ENCODE assay signal across 26 cellular contexts in genomic region chrX:34470507-34470906, GRCh38.
DNase-seq lines count a peak whose midpoint lies in the region; ATAC-seq, FAIRE-seq and TF ChIP-seq lines count a peak whose summit lies in the region.
"Had no signal": no experiment of that assay in that cellular context is flagged by ENCODE, and none has a peak within 500 bp of the region (broad histone marks: within the 10 kb centered on the region; RNA-seq: fewer than 3 reads in every experiment).

No MANE protein-coding gene starts in this region.

- TF ChIP-seq POLR2A in A549 (IDR thresholded peaks at IDR 0.05; ENCODE audit: low read length), result no peak

- H3K4me3 Mint-ChIP-seq in CD8-positive, alpha-beta memory T cell, result no peak overlapping the region
- H3K4me3 Mint-ChIP-seq: B cell; CD4-positive, alpha-beta T cell; CD8-positive, alpha-beta T cell had no signal

- POLR2A ChIA-PET in A549 (lab: Yijun Ruan, JAX), result no interaction called here
- POLR2A ChIA-PET in CD8-positive, alpha-beta memory T cell (lab: Charles Lee), result no interaction called here

- H3K9me3 ChIP-seq in A549, result no peaks in the 10 kb centered on the region
- H3K9me3 ChIP-seq in pancreas, result no peaks in the 10 kb centered on the region
- H3K9me3 ChIP-seq in CD8-positive, alpha-beta memory T cell (ENCODE audit: low read length), result no peaks in the 10 kb centered on the region

- intact Hi-C loops in pancreas (cut with DNase I), result no loop called here

- no peaks in the 10 kb centered on the region for H3K4me1 Mint-ChIP-seq in CD8-positive, alpha-beta memory T cell
- H3K4me1 Mint-ChIP-seq: B cell had no signal

- DNase-seq in A549 (ENCODE audit: low read depth in 1 of 2, low spot score in 1 of 2) (no peak), RCC 7860 (ENCODE audit: low spot score) (no peak), pancreas (no peak), NCI-H2107 treated with DMSO at 0.1 percent for 48 hours (lab: John Stamatoyannopoulos, UW; ENCODE audit: unreplicated experiment) (no peak), HuH-7.5 (ENCODE audit: low spot score) (no peak)
- no peak for DNase-seq in CD8-positive, alpha-beta memory T cell
- DNase-seq: 8988T; AML-193; CD4-positive, alpha-beta T cell; CD8-positive, alpha-beta T cell; COR-L47; DMS 273 treated with DMSO at 0.1 percent for 48 hours; DMS153; DMS53; DMS79; DND-41; EL; GDM1 had no signal

- H3K27ac ChIP-seq in A549, result no peak overlapping the region
- H3K27ac ChIP-seq in pancreas, result no peak overlapping the region
- H3K27ac ChIP-seq in CD8-positive, alpha-beta memory T cell (ENCODE audit: low read depth, low read length), result no peak overlapping the region
- H3K27ac ChIP-seq: BLaER1 treated with 17β-estradiol and CSF1 and Interleukin-3, amounts not matched to agents 10 nM and 100 nM; C4-2B had no signal

- TF ChIP-seq EP300 in A549 (IDR thresholded peaks at IDR 0.05), result no peak

- 0% methylated on average over 1 of the region's 1 CpG for WGBS in A549 (ENCODE audit: missing lambda C conversion rate)
- 51 to 71% methylated on average over 1 of the region's 1 CpG for WGBS in pancreas, 2 donors

- H3K36me3 Mint-ChIP-seq in CD8-positive, alpha-beta memory T cell, result no peaks in the 10 kb centered on the region
- H3K36me3 Mint-ChIP-seq: CD8-positive, alpha-beta T cell had no signal

- no peak for TF ChIP-seq RAD21 in A549 (conservative IDR thresholded peaks at IDR 0.05 in 1 of 2, IDR thresholded peaks at IDR 0.05 in 1 of 2)

- H3K27ac Mint-ChIP-seq in CD8-positive, alpha-beta memory T cell, result no peak overlapping the region
- H3K27ac Mint-ChIP-seq: B cell; CD4-positive, alpha-beta T cell; CD8-positive, alpha-beta T cell had no signal

- CTCF ChIA-PET in A549 (lab: Yijun Ruan, JAX), result no interaction called here
- CTCF ChIA-PET in CD8-positive, alpha-beta memory T cell (lab: Charles Lee), result no interaction called here

- peaks cover 0 to 4% (median 0%) of the 10 kb centered on the region in 4 donors for H3K27me3 ChIP-seq in pancreas
- H3K27me3 ChIP-seq in CD8-positive, alpha-beta memory T cell (ENCODE audit: insufficient read depth, low read length, poor library complexity, severe bottlenecking), result no peaks in the 10 kb centered on the region

- H3K9me3 Mint-ChIP-seq in CD8-positive, alpha-beta memory T cell, result peaks cover 0 to 5% (median 0%) of the 10 kb centered on the region in 5 donors
- H3K9me3 Mint-ChIP-seq: CD4-positive, alpha-beta T cell; CD8-positive, alpha-beta T cell had no signal

- no peaks in the 10 kb centered on the region for H3K36me3 ChIP-seq in pancreas
- H3K36me3 ChIP-seq in CD8-positive, alpha-beta memory T cell (ENCODE audit: insufficient read depth, low read length), result no peaks in the 10 kb centered on the region
- H3K36me3 ChIP-seq: BLaER1 treated with 17β-estradiol and CSF1 and Interleukin-3, amounts not matched to agents 10 nM and 100 nM had no signal

- H3K27me3 Mint-ChIP-seq in CD8-positive, alpha-beta memory T cell, result peaks cover 0 to under 1% of the 10 kb centered on the region in 2 donors
- H3K27me3 Mint-ChIP-seq: B cell; CD4-positive, alpha-beta T cell had no signal

- no peak for ATAC-seq in A549
- no peak for ATAC-seq in pancreas
- ATAC-seq: CD8-positive, alpha-beta T cell; GM12878 had no signal

- FAIRE-seq in A549 (lab: Jason Lieb, UNC) (peak; percentile 89), RCC 7860 (lab: Jason Lieb, UNC) (peak; percentile 57), colon (lab: Jason Lieb, UNC) (peak; percentile 18), pancreas (lab: Jason Lieb, UNC) (peak; percentile 94)
- FAIRE-seq: A204.1, GM12878, GM12892, GM18507 had no signal

- TF ChIP-seq CTCF in A549 (IDR thresholded peaks at IDR 0.05) (no peak), pancreas (IDR thresholded peaks at IDR 0.05) (no peak)

- no peak overlapping the region for H3K4me2 ChIP-seq in A549
- H3K4me2 ChIP-seq: BLaER1 treated with 17β-estradiol and CSF1 and Interleukin-3, amounts not matched to agents 10 nM and 100 nM had no signal

- H3K4me1 ChIP-seq in A549 (no peaks in the 10 kb centered on the region), pancreas (no peaks in the 10 kb centered on the region)
- no peaks in the 10 kb centered on the region for H3K4me1 ChIP-seq in CD8-positive, alpha-beta memory T cell (ENCODE audit: insufficient read depth, low read length)
- H3K4me1 ChIP-seq: BLaER1 treated with 17β-estradiol and CSF1 and Interleukin-3, amounts not matched to agents 10 nM and 100 nM had no signal

- no peak overlapping the region for H3K4me3 ChIP-seq in A549
- no peak overlapping the region for H3K4me3 ChIP-seq in pancreas
- no peak overlapping the region for H3K4me3 ChIP-seq in CD8-positive, alpha-beta memory T cell (ENCODE audit: low read length)
- H3K4me3 ChIP-seq: BLaER1 treated with 17β-estradiol and CSF1 and Interleukin-3, amounts not matched to agents 10 nM and 100 nM; GM12878 had no signal

TF ChIP-seq in A549, 52 proteins besides CTCF, POLR2A, EP300 and RAD21:
- TF ChIP-seq HOXB13 (CRISPR knock-in tag; IDR thresholded peaks at IDR 0.05; ENCODE audit: low read depth) (no peak), TFCP2L1 (CRISPR knock-in tag; IDR thresholded peaks at IDR 0.05) (no peak), NR3C1 (IDR thresholded peaks at IDR 0.05) (no peak), HMGXB4 (CRISPR knock-in tag; IDR thresholded peaks at IDR 0.05; ENCODE audit: borderline replicate concordance) (no peak), ZNF302 (CRISPR knock-in tag; IDR thresholded peaks at IDR 0.05) (no peak), MAX (IDR thresholded peaks at IDR 0.05) (no peak), MYC (IDR thresholded peaks at IDR 0.05; ENCODE audit: borderline replicate concordance, low read length) (no peak), USF2 (IDR thresholded peaks at IDR 0.05) (no peak), EHF (CRISPR knock-in tag; IDR thresholded peaks at IDR 0.05) (no peak), CBX2 (IDR thresholded peaks at IDR 0.05; ENCODE audit: borderline replicate concordance, low read depth) (no peak), KDM1A (IDR thresholded peaks at IDR 0.05; ENCODE audit: low read depth) (no peak), PHF8 (IDR thresholded peaks at IDR 0.05; ENCODE audit: borderline replicate concordance, low read depth) (no peak), HDAC2 (IDR thresholded peaks at IDR 0.05) (no peak), ELK1 (IDR thresholded peaks at IDR 0.05; ENCODE audit: low read depth, low read length) (no peak), E2F6 (IDR thresholded peaks at IDR 0.05; ENCODE audit: borderline replicate concordance, low read depth) (no peak), EHMT2 (IDR thresholded peaks at IDR 0.05; ENCODE audit: low read depth) (no peak)
